ENCODE assay signal across 15 cellular contexts in genomic region chr7:49346200-49346899, GRCh38.
"Had no signal": no experiment of that assay in that cellular context is flagged by ENCODE, and none has a peak within 500 bp of the region (broad histone marks: within the 10 kb centered on the region; RNA-seq: fewer than 3 reads in every experiment).

No MANE protein-coding gene starts in this region.

- H3K27ac ChIP-seq: brain microvascular endothelial cell, dorsolateral prefrontal cortex, esophagus muscularis mucosa, foreskin keratinocyte, thoracic aorta had no signal

- H3K27me3 ChIP-seq: brain microvascular endothelial cell, esophagus muscularis mucosa, foreskin keratinocyte had no signal

- H3K36me3 ChIP-seq: brain microvascular endothelial cell, esophagus muscularis mucosa, thoracic aorta had no signal

- ATAC-seq: activated T-cell treated with anti-CD3 and anti-CD28 coated beads, Interleukin-2, amount 50 U/mL, for 4 hours; foreskin keratinocyte; natural killer cell; stimulated activated naive CD8-positive, alpha-beta T cell treated with anti-CD3 and anti-CD28 coated beads, Interleukin-15, amount 100 ng/mL, for 72 hours had no signal

- DNase-seq: activated CD4-positive, alpha-beta memory T cell treated with anti-CD3 and anti-CD28 coated beads for 36 hours; activated CD4-positive, alpha-beta T cell treated with anti-CD3 and anti-CD28 coated beads for 1 hour; activated gamma-delta T cell; activated T-cell treated with anti-CD3 and anti-CD28 coated beads, Interleukin-2, amount 50 U/mL, for 4 hours; amygdala; brain microvascular endothelial cell; kidney; natural killer cell; stimulated activated CD4-positive, alpha-beta T cell treated with anti-CD3 and anti-CD28 coated beads, Interleukin-4, amount 100 ng/mL, for 24 hours; stimulated activated naive CD8-positive, alpha-beta T cell treated with anti-CD3 and anti-CD28 coated beads, Interleukin-15, amount 100 ng/mL, for 72 hours; SW 1271 had no signal

- H3K4me3 ChIP-seq: dorsolateral prefrontal cortex, esophagus muscularis mucosa, thoracic aorta had no signal

- H3K4me1 ChIP-seq: esophagus muscularis mucosa, foreskin keratinocyte had no signal

- H3K9me3 ChIP-seq: thoracic aorta had no signal

- FAIRE-seq: kidney had no signal
